Comparison of ENCODE assay signal across 26 cellular contexts in the genomic region with DNA sequence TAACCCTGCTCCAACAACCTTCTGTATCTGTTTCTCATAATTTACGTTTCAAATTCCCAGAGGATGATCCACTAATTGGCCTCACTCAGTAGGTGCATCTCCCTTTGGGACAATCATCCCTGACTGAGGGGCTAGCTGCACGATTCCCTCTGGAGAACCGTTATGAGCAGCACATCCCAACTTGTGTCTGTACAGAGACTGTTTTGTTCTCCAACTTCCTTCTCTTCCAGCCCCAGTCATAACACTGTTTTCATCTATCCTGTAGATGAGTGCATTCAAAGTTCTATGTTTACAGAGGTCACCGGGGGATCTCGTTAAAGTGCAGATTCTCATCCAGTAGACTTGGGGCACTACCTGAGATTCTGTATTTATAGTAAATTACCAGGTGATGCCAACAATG.
DNase-seq lines count a peak whose midpoint lies in the region; ATAC-seq and TF ChIP-seq lines count a peak whose summit lies in the region.
"Had no signal": no experiment of that assay in that cellular context is flagged by ENCODE, and none has a peak within 500 bp of the region (broad histone marks: within the 10 kb centered on the region; RNA-seq: fewer than 3 reads in every experiment).

No MANE protein-coding gene starts in this region.

- no peak overlapping the region for H2BK5ac ChIP-seq in mesendoderm (ENCODE audit: low read length)

- TF ChIP-seq CTCF in tibial artery (IDR thresholded peaks at IDR 0.05): no peak
- TF ChIP-seq CTCF in esophagus muscularis mucosa (IDR thresholded peaks at IDR 0.05): no peak

- H3K27me3 Mint-ChIP-seq in activated naive CD4-positive, alpha-beta T cell treated with anti-CD3 and anti-CD28 coated beads, Interleukin-2, amount 50 U/mL, for 24 hours: no peaks in the 10 kb centered on the region
- H3K27me3 Mint-ChIP-seq: stimulated activated naive B cell treated with anti-CD40 and anti-IgM and Interleukin-4, amounts not matched to agents 10 μg/mL and 1 μg/mL and 100 μg/mL, for 72 hours had no signal

- H2BK15ac ChIP-seq in mesendoderm (replicated peaks; ENCODE audit: low read depth): peak overlapping the region; percentile 8

- no peaks in the 10 kb centered on the region for H3K36me3 ChIP-seq in mesendoderm (ENCODE audit: control insufficient read depth, insufficient read depth, low read length)
- no peaks in the 10 kb centered on the region for H3K36me3 ChIP-seq in tibial artery
- no peaks in the 10 kb centered on the region for H3K36me3 ChIP-seq in esophagus muscularis mucosa
- H3K36me3 ChIP-seq: cardiac muscle cell, heart left ventricle, tibial nerve, WERI-Rb-1 had no signal

- intact Hi-C loops in tibial artery (cut with DNase I; ENCODE audit: low total_unique reads): no loop called here
- intact Hi-C loops in esophagus muscularis mucosa (cut with DNase I): no loop called here

- H3K4me1 Mint-ChIP-seq in activated naive CD4-positive, alpha-beta T cell treated with anti-CD3 and anti-CD28 coated beads, Interleukin-2, amount 50 U/mL, for 24 hours: peaks cover 24% of the 10 kb centered on the region

- H4K8ac ChIP-seq in mesendoderm (ENCODE audit: low read depth, low read length): no peak overlapping the region

- WGBS in mesendoderm (ENCODE audit: extremely low coverage, insufficient coverage, low lambda C conversion rate): no CpG with 5 or more reads among the region's 5 CpGs
- 80% methylated on average over 5 of the region's 5 CpGs for WGBS in esophagus muscularis mucosa

- no peaks in the 10 kb centered on the region for H3K36me3 Mint-ChIP-seq in activated naive CD4-positive, alpha-beta T cell treated with anti-CD3 and anti-CD28 coated beads, Interleukin-2, amount 50 U/mL, for 24 hours
- peaks cover 0 to 21% of the 10 kb centered on the region in 2 donors for H3K36me3 Mint-ChIP-seq in activated naive CD4-positive, alpha-beta T cell treated with anti-CD3 and anti-CD28 coated beads, Interleukin-2, amount 50 U/mL, for 72 hours
- H3K36me3 Mint-ChIP-seq: natural killer cell treated with Interleukin-12 subunit alpha and Interleukin-12 subunit beta and Interleukin-15 and Interleukin-18, amount 100 ng/mL, for 72 hours; stimulated activated naive B cell treated with anti-CD40 and anti-IgM and Interleukin-4, amounts not matched to agents 10 μg/mL and 1 μg/mL and 100 μg/mL, for 72 hours had no signal

- in situ Hi-C loops in SK-MEL-5 (cut with HindIII; ENCODE audit: low pct_unique_long_range_greater_than_20kb, low sequenced_read_pairs): loop anchor here (25.0 kb wide), 1 partner anchor 546 kb away; no protein-coding TSS in a partner anchor

- no peak overlapping the region for H3K18ac ChIP-seq in mesendoderm (ENCODE audit: low read length)

- no peak overlapping the region for H4K5ac ChIP-seq in mesendoderm (ENCODE audit: low read length)

- ATAC-seq in activated naive CD4-positive, alpha-beta T cell treated with anti-CD3 and anti-CD28 coated beads, Interleukin-2, amount 50 U/mL, for 72 hours: no peak
- ATAC-seq in GM18861 (IDR thresholded peaks at IDR 0.05; ENCODE audit: unreplicated experiment): no peak
- ATAC-seq: heart left ventricle; HepG2; natural killer cell treated with Interleukin-12 subunit alpha and Interleukin-12 subunit beta and Interleukin-15 and Interleukin-18, amount 100 ng/mL, for 72 hours; stimulated activated naive B cell treated with anti-CD40 and anti-IgM and Interleukin-4, amounts not matched to agents 10 μg/mL and 1 μg/mL and 100 μg/mL, for 72 hours had no signal

- H3K27ac ChIP-seq in mesendoderm (ENCODE audit: low read depth, low read length): no peak overlapping the region
- H3K27ac ChIP-seq in tibial artery: peak overlapping the region; percentile 41 to 49
- H3K27ac ChIP-seq in esophagus muscularis mucosa (replicated peaks in 1 of 4): peak overlapping the region in 2 of 4 donors; percentile 24 to 62
- H3K27ac ChIP-seq: cardiac muscle cell, WERI-Rb-1 had no signal

- H3K4me3 Mint-ChIP-seq in activated naive CD4-positive, alpha-beta T cell treated with anti-CD3 and anti-CD28 coated beads, Interleukin-2, amount 50 U/mL, for 24 hours: no peak overlapping the region
- H3K4me3 Mint-ChIP-seq: natural killer cell treated with Interleukin-12 subunit alpha and Interleukin-12 subunit beta and Interleukin-15 and Interleukin-18, amount 100 ng/mL, for 72 hours; stimulated activated naive B cell treated with anti-CD40 and anti-IgM and Interleukin-4, amounts not matched to agents 10 μg/mL and 1 μg/mL and 100 μg/mL, for 72 hours; T-helper 2 cell treated with Interferon-gamma antibody and Interleukin-4, amounts not matched to agents 5 μg/mL and 100 μg/mL, for 36 hours had no signal

- TF ChIP-seq EP300 in esophagus muscularis mucosa (IDR thresholded peaks at IDR 0.05): no peak

- H3K4me3 ChIP-seq in mesendoderm (ENCODE audit: low read length) (no peak overlapping the region), tibial artery (no peak overlapping the region), esophagus muscularis mucosa (no peak overlapping the region)
- H3K4me3 ChIP-seq: cardiac muscle cell, heart left ventricle, tibial nerve had no signal

- H2BK120ac ChIP-seq in mesendoderm (ENCODE audit: low read depth, low read length): no peak overlapping the region

- H3K79me2 ChIP-seq in mesendoderm (ENCODE audit: control insufficient read depth, insufficient read depth, low read length): no peaks in the 10 kb centered on the region

- H3K4me2 ChIP-seq in mesendoderm (ENCODE audit: low read length): no peak overlapping the region

- H3K27me3 ChIP-seq in mesendoderm (ENCODE audit: insufficient read depth, low read length, poor library complexity) (no peaks in the 10 kb centered on the region), tibial artery (no peaks in the 10 kb centered on the region), esophagus muscularis mucosa (no peaks in the 10 kb centered on the region)
- H3K27me3 ChIP-seq: cardiac muscle cell, heart left ventricle, tibial nerve had no signal

- no peaks in the 10 kb centered on the region for H3K9me3 Mint-ChIP-seq in activated naive CD4-positive, alpha-beta T cell treated with anti-CD3 and anti-CD28 coated beads, Interleukin-2, amount 50 U/mL, for 24 hours
- H3K9me3 Mint-ChIP-seq in activated naive CD4-positive, alpha-beta T cell treated with anti-CD3 and anti-CD28 coated beads, Interleukin-2, amount 50 U/mL, for 72 hours: peaks cover 0 to 4% of the 10 kb centered on the region in 2 donors
- H3K9me3 Mint-ChIP-seq: natural killer cell treated with Interleukin-12 subunit alpha and Interleukin-12 subunit beta and Interleukin-15 and Interleukin-18, amount 100 ng/mL, for 72 hours; stimulated activated naive B cell treated with anti-CD40 and anti-IgM and Interleukin-4, amounts not matched to agents 10 μg/mL and 1 μg/mL and 100 μg/mL, for 72 hours; T-helper 2 cell treated with Interferon-gamma antibody and Interleukin-4, amounts not matched to agents 5 μg/mL and 100 μg/mL, for 36 hours had no signal

- H3K79me1 ChIP-seq in mesendoderm (ENCODE audit: low read length): no peaks in the 10 kb centered on the region

- peaks cover 21% of the 10 kb centered on the region for H3K4me1 ChIP-seq in mesendoderm (ENCODE audit: control insufficient read depth, low read depth, low read length)
- H3K4me1 ChIP-seq in tibial artery: peaks cover 0 to 55% (median 40%) of the 10 kb centered on the region in 4 donors
- H3K4me1 ChIP-seq in esophagus muscularis mucosa: peaks cover 45 to 51% (median 47%) of the 10 kb centered on the region in 4 donors

- DNase-seq in activated naive CD4-positive, alpha-beta T cell treated with anti-CD3 and anti-CD28 coated beads, Interleukin-2, amount 50 U/mL, for 72 hours (ENCODE audit: low spot score in 2 of 2): no peak
- DNase-seq in SK-MEL-5 (ENCODE audit: low read depth, low spot score) (peak; percentile 57), mesendoderm (no peak), tibial artery (no peak), esophagus muscularis mucosa (ENCODE audit: extremely low spot score) (no peak), NCI-H1694 (lab: John Stamatoyannopoulos, UW) (no peak)
- DNase-seq: activated CD8-positive, alpha-beta memory T cell treated with anti-CD3 and anti-CD28 coated beads, Interleukin-2, amount 50 U/mL, for 4 hours; activated effector memory CD4-positive, alpha-beta T cell treated with anti-CD3 and anti-CD28 coated beads, Interleukin-2, amount 50 U/mL, for 16 hours; cortex of kidney; heart left ventricle; midbrain; NCI-H1092 treated with DMSO at 0.1 percent for 48 hours; NCI-H2029 treated with DMSO at 0.1 percent for 48 hours; NCI-H446; posterior cingulate gyrus; RPMI8226; stimulated activated CD4-positive, alpha-beta T cell treated with anti-CD3 and anti-CD28 coated beads, Interleukin-1b, Interleukin-23, amount 100 ng/mL, for 48 hours; stimulated activated naive B cell treated with anti-CD40 and anti-IgM and Interleukin-4, amounts not matched to agents 10 μg/mL and 1 μg/mL and 100 μg/mL, for 72 hours; WERI-Rb-1 had no signal

- TF ChIP-seq POLR2A in esophagus muscularis mucosa (IDR thresholded peaks at IDR 0.05; ENCODE audit: low read depth): no peak

- H2AK5ac ChIP-seq in mesendoderm (ENCODE audit: low read length): no peak overlapping the region

- H3K27ac Mint-ChIP-seq in activated naive CD4-positive, alpha-beta T cell treated with anti-CD3 and anti-CD28 coated beads, Interleukin-2, amount 50 U/mL, for 24 hours: peak overlapping the region; percentile 47
- no peak overlapping the region for H3K27ac Mint-ChIP-seq in activated naive CD4-positive, alpha-beta T cell treated with anti-CD3 and anti-CD28 coated beads, Interleukin-2, amount 50 U/mL, for 72 hours
- H3K27ac Mint-ChIP-seq: T-helper 2 cell treated with Interferon-gamma antibody and Interleukin-4, amounts not matched to agents 5 μg/mL and 100 μg/mL, for 36 hours had no signal

- no peak overlapping the region for H3K56ac ChIP-seq in mesendoderm (ENCODE audit: low read length)

- no peak overlapping the region for H3K23ac ChIP-seq in mesendoderm (ENCODE audit: low read length)

- no peak overlapping the region for H3K4ac ChIP-seq in mesendoderm (ENCODE audit: low read depth, low read length)

- no peaks in the 10 kb centered on the region for H3K9me3 ChIP-seq in tibial artery
- H3K9me3 ChIP-seq in esophagus muscularis mucosa: no peaks in the 10 kb centered on the region
- H3K9me3 ChIP-seq: heart left ventricle, tibial nerve had no signal

- no peak overlapping the region for H3K9ac ChIP-seq in mesendoderm (ENCODE audit: low read length)
